Comparison of ENCODE assay signal across 16 cellular contexts in genomic region chr4:154489558-154490260, GRCh38. TPM values are rescaled to one million over a fixed set of nuclear protein-coding genes. Genes with fewer than 3 reads are reported as not detected.
A peak's percentile ranks its signal among the peaks of the same experiment; 100 is the strongest.
DNase-seq lines count a peak whose midpoint lies in the region; ATAC-seq and TF ChIP-seq lines count a peak whose summit lies in the region.
"Had no signal": no experiment of that assay in that cellular context is flagged by ENCODE, and none has a peak within 500 bp of the region (broad histone marks: within the 10 kb centered on the region; RNA-seq: fewer than 3 reads in every experiment).

No MANE protein-coding gene starts in this region.

- peak overlapping the region; percentile 92 for H2AFZ ChIP-seq in neural progenitor cell (replicated peaks)

- TF ChIP-seq CTCF in endodermal cell (conservative IDR thresholded peaks at IDR 0.05) (no peak), neural progenitor cell (IDR thresholded peaks at IDR 0.05) (no peak), type B pancreatic cell (conservative IDR thresholded peaks at IDR 0.05) (no peak), A673 (conservative IDR thresholded peaks at IDR 0.05; ENCODE audit: low read depth, low read length) (no peak)

- no peak overlapping the region for H3K27ac ChIP-seq in endodermal cell (ENCODE audit: low read depth, low read length)
- H3K27ac ChIP-seq in neural progenitor cell = no peak overlapping the region
- no peak overlapping the region for H3K27ac ChIP-seq in A673 (ENCODE audit: low read depth, low read length, poor library complexity, severe bottlenecking)
- H3K27ac ChIP-seq: A549, vagina had no signal

- CTCF ChIA-PET in A673 (lab: Charles Lee) = no interaction called here

- no peaks in the 10 kb centered on the region for H3K36me3 Mint-ChIP-seq in activated naive CD8-positive, alpha-beta T cell treated with anti-CD3 and anti-CD28 coated beads, Interleukin-2, amount 10 ng/mL, durations not matched to agents 7 days and 5 days
- no peaks in the 10 kb centered on the region for H3K36me3 Mint-ChIP-seq in activated naive CD8-positive, alpha-beta T cell treated with anti-CD3 and anti-CD28 coated beads for 36 hours
- H3K36me3 Mint-ChIP-seq in endodermal cell (ENCODE audit: low read depth) (no peaks in the 10 kb centered on the region), neural progenitor cell (no peaks in the 10 kb centered on the region), type B pancreatic cell (no peaks in the 10 kb centered on the region)
- H3K36me3 Mint-ChIP-seq: CD4-positive, CD25-positive, alpha-beta regulatory T cell had no signal

- no peak overlapping the region for H3K27ac Mint-ChIP-seq in activated naive CD8-positive, alpha-beta T cell treated with anti-CD3 and anti-CD28 coated beads, Interleukin-2, amount 10 ng/mL, durations not matched to agents 7 days and 5 days
- no peak overlapping the region for H3K27ac Mint-ChIP-seq in activated naive CD8-positive, alpha-beta T cell treated with anti-CD3 and anti-CD28 coated beads for 36 hours
- H3K27ac Mint-ChIP-seq in endodermal cell (no peak overlapping the region), neural progenitor cell (no peak overlapping the region), type B pancreatic cell (no peak overlapping the region)
- H3K27ac Mint-ChIP-seq: activated naive CD4-positive, alpha-beta T cell treated with anti-CD3 and anti-CD28 coated beads for 36 hours; CD4-positive, CD25-positive, alpha-beta regulatory T cell; T-helper 17 cell had no signal

- H3K27me3 ChIP-seq in endodermal cell (ENCODE audit: control insufficient read depth, insufficient read depth, low read length, poor library complexity, severe bottlenecking) = peaks cover 100% of the 10 kb centered on the region
- H3K27me3 ChIP-seq in neural progenitor cell = peaks cover 98% of the 10 kb centered on the region
- H3K27me3 ChIP-seq in A673 (replicated peaks; ENCODE audit: insufficient read depth, low read depth, low read length, poor library complexity) = peaks cover 50% of the 10 kb centered on the region
- H3K27me3 ChIP-seq: vagina had no signal

- peaks cover 70% of the 10 kb centered on the region for H3K27me3 Mint-ChIP-seq in activated naive CD8-positive, alpha-beta T cell treated with anti-CD3 and anti-CD28 coated beads, Interleukin-2, amount 10 ng/mL, durations not matched to agents 7 days and 5 days
- H3K27me3 Mint-ChIP-seq in activated naive CD8-positive, alpha-beta T cell treated with anti-CD3 and anti-CD28 coated beads for 36 hours = peaks cover 76% of the 10 kb centered on the region
- H3K27me3 Mint-ChIP-seq in endodermal cell (ENCODE audit: insufficient read depth) = peaks cover 13% of the 10 kb centered on the region
- H3K27me3 Mint-ChIP-seq in neural progenitor cell (ENCODE audit: insufficient read depth, low read depth) = peaks cover 39% of the 10 kb centered on the region
- H3K27me3 Mint-ChIP-seq in type B pancreatic cell = peaks cover 42% of the 10 kb centered on the region

- no peaks in the 10 kb centered on the region for H3K36me3 ChIP-seq in endodermal cell (ENCODE audit: control insufficient read depth, insufficient read depth, low read length)
- no peaks in the 10 kb centered on the region for H3K36me3 ChIP-seq in neural progenitor cell
- no peaks in the 10 kb centered on the region for H3K36me3 ChIP-seq in A673 (ENCODE audit: insufficient read depth, low read length, poor library complexity, severe bottlenecking)
- H3K36me3 ChIP-seq: vagina had no signal

- peaks cover 14% of the 10 kb centered on the region for H3F3A ChIP-seq in neural progenitor cell (ENCODE audit: low read depth)

- no TSS peak for BruUV-seq in A673 (replicated peaks; lab: Mats Ljungman, UMichigan)

- peak overlapping the region; percentile 97 for H3K4me2 ChIP-seq in neural progenitor cell
- H3K4me2 ChIP-seq: A549 had no signal

- H3K4me1 ChIP-seq in endodermal cell (ENCODE audit: control insufficient read depth, insufficient read depth, low read length) = no peaks in the 10 kb centered on the region
- H3K4me1 ChIP-seq in neural progenitor cell = peaks cover 3% of the 10 kb centered on the region
- peaks cover 8% of the 10 kb centered on the region for H3K4me1 ChIP-seq in A673 (ENCODE audit: insufficient read depth, low read length, poor library complexity, severe bottlenecking)
- H3K4me1 ChIP-seq: A549 had no signal

- H3K79me2 ChIP-seq in neural progenitor cell (ENCODE audit: low read depth) = no peaks in the 10 kb centered on the region

- H3K9ac ChIP-seq in endodermal cell (ENCODE audit: extremely low read depth, low read length, poor library complexity, severe bottlenecking) (no peak overlapping the region), neural progenitor cell (no peak overlapping the region)

- intact Hi-C loops in A673 (cut with micrococcal nuclease; ENCODE audit: unreplicated experiment) = no loop called here

- POLR2A ChIA-PET in activated naive CD8-positive, alpha-beta T cell treated with anti-CD3 and anti-CD28 coated beads, Interleukin-2, amount 10 ng/mL, durations not matched to agents 7 days and 5 days (lab: Charles Lee) = no interaction called here
- POLR2A ChIA-PET in A673 (lab: Charles Lee; ENCODE audit: low non-redundant PET) = no interaction called here

- H3K4me3 ChIP-seq in endodermal cell (ENCODE audit: low read length) (no peak overlapping the region), neural progenitor cell (peak overlapping the region; percentile 55), A673 (ENCODE audit: low read depth, low read length, poor library complexity, severe bottlenecking) (no peak overlapping the region)
- H3K4me3 ChIP-seq: A549 had no signal

- H3K9me3 Mint-ChIP-seq in activated naive CD8-positive, alpha-beta T cell treated with anti-CD3 and anti-CD28 coated beads, Interleukin-2, amount 10 ng/mL, durations not matched to agents 7 days and 5 days = no peaks in the 10 kb centered on the region
- H3K9me3 Mint-ChIP-seq in activated naive CD8-positive, alpha-beta T cell treated with anti-CD3 and anti-CD28 coated beads for 36 hours = no peaks in the 10 kb centered on the region
- peaks cover 4% of the 10 kb centered on the region for H3K9me3 Mint-ChIP-seq in endodermal cell
- peaks cover 4% of the 10 kb centered on the region for H3K9me3 Mint-ChIP-seq in neural progenitor cell
- no peaks in the 10 kb centered on the region for H3K9me3 Mint-ChIP-seq in type B pancreatic cell
- H3K9me3 Mint-ChIP-seq: activated naive CD4-positive, alpha-beta T cell treated with anti-CD3 and anti-CD28 coated beads for 36 hours had no signal

- H3K9me3 ChIP-seq in endodermal cell (ENCODE audit: control insufficient read depth, low read length) = no peaks in the 10 kb centered on the region
- H3K9me3 ChIP-seq in neural progenitor cell (ENCODE audit: low read depth) = no peaks in the 10 kb centered on the region
- no peaks in the 10 kb centered on the region for H3K9me3 ChIP-seq in A673 (ENCODE audit: low read depth, low read length, poor library complexity, severe bottlenecking)
- H3K9me3 ChIP-seq: A549, vagina had no signal

- DNase-seq in activated naive CD8-positive, alpha-beta T cell treated with anti-CD3 and anti-CD28 coated beads, Interleukin-2, amount 10 ng/mL, durations not matched to agents 7 days and 5 days = peak; percentile 23
- no peak for DNase-seq in activated naive CD8-positive, alpha-beta T cell treated with anti-CD3 and anti-CD28 coated beads for 36 hours
- peak; percentile 50 for DNase-seq in endodermal cell
- no peak for DNase-seq in neural progenitor cell (ENCODE audit: low spot score)
- no peak for DNase-seq in type B pancreatic cell (ENCODE audit: extremely low spot score, unreplicated experiment)
- no peak for DNase-seq in Kasumi-1 (lab: John Stamatoyannopoulos, UW)
- no peak for DNase-seq in AG20443 (ENCODE audit: low spot score)
- no peak for DNase-seq in A673 (ENCODE audit: low spot score)
- DNase-seq: activated CD4-positive, alpha-beta T cell treated with anti-CD3 and anti-CD28 coated beads, Interleukin-2, amount 50 U/mL, for 4 hours; activated naive CD4-positive, alpha-beta T cell treated with anti-CD3 and anti-CD28 coated beads for 36 hours; SHP77 treated with DMSO at 0.1 percent for 48 hours; stimulated activated CD4-positive, alpha-beta T cell treated with anti-CD3 and anti-CD28 coated beads, Interleukin-4, amount 100 ng/mL, for 1 hour; T-helper 17 cell had no signal

- peaks cover 12% of the 10 kb centered on the region for H3K4me1 Mint-ChIP-seq in activated naive CD8-positive, alpha-beta T cell treated with anti-CD3 and anti-CD28 coated beads, Interleukin-2, amount 10 ng/mL, durations not matched to agents 7 days and 5 days
- H3K4me1 Mint-ChIP-seq in activated naive CD8-positive, alpha-beta T cell treated with anti-CD3 and anti-CD28 coated beads for 36 hours = peaks cover 7% of the 10 kb centered on the region
- peaks cover 6% of the 10 kb centered on the region for H3K4me1 Mint-ChIP-seq in endodermal cell
- peaks cover 12% of the 10 kb centered on the region for H3K4me1 Mint-ChIP-seq in neural progenitor cell
- peaks cover 6% of the 10 kb centered on the region for H3K4me1 Mint-ChIP-seq in type B pancreatic cell (ENCODE audit: unreplicated experiment)

- no peak overlapping the region for H3K4me3 Mint-ChIP-seq in activated naive CD8-positive, alpha-beta T cell treated with anti-CD3 and anti-CD28 coated beads, Interleukin-2, amount 10 ng/mL, durations not matched to agents 7 days and 5 days
- no peak overlapping the region for H3K4me3 Mint-ChIP-seq in activated naive CD8-positive, alpha-beta T cell treated with anti-CD3 and anti-CD28 coated beads for 36 hours
- no peak overlapping the region for H3K4me3 Mint-ChIP-seq in endodermal cell
- H3K4me3 Mint-ChIP-seq in neural progenitor cell = peak overlapping the region; percentile 34
- peak overlapping the region; percentile 5 for H3K4me3 Mint-ChIP-seq in type B pancreatic cell

- no peaks in the 10 kb centered on the region for H4K20me1 ChIP-seq in neural progenitor cell (ENCODE audit: low read depth)

- no peak for ATAC-seq in activated naive CD8-positive, alpha-beta T cell treated with anti-CD3 and anti-CD28 coated beads, Interleukin-2, amount 10 ng/mL, durations not matched to agents 7 days and 5 days (ENCODE audit: low read depth)
- ATAC-seq: T-helper 17 cell had no signal

- WGBS in endodermal cell (ENCODE audit: insufficient coverage in 1 of 2, insufficient read length in 1 of 2), 2 experiments = 91 to 92% methylated on average over 26 to 59 of the region's 59 CpGs

RNA-seq across cellular contexts. Expression of gene DCHS2, which starts 1.9 kb away (rescaled TPM):
- total RNA-seq in activated naive CD8-positive, alpha-beta T cell treated with anti-CD3 and anti-CD28 coated beads, Interleukin-2, amount 10 ng/mL, durations not matched to agents 7 days and 5 days = under 1 TPM; 0.17 to 0.19 TPM
- not detected for total RNA-seq in activated naive CD8-positive, alpha-beta T cell treated with anti-CD3 and anti-CD28 coated beads for 36 hours
- total RNA-seq in endodermal cell (under 1 TPM; 0.13 to 0.24 TPM), neural progenitor cell (ENCODE audit: low replicate concordance) (0.43 and 0.71 TPM in 2 replicates), type B pancreatic cell (ENCODE audit: low replicate concordance) (0.76 and 1.8 TPM in 2 replicates), A673 (2021) (0.33 and 0.58 TPM in 2 replicates)
- polyA plus RNA-seq in endodermal cell (2013, experiment 1 of 2) = 1.4 TPM
- 1.0 TPM for polyA plus RNA-seq in endodermal cell (2013, experiment 2 of 2)
- total RNA-seq: activated naive CD4-positive, alpha-beta T cell treated with anti-CD3 and anti-CD28 coated beads for 36 hours; CD4-positive, CD25-positive, alpha-beta regulatory T cell had no signal
- polyA plus RNA-seq: CD4-positive, CD25-positive, alpha-beta regulatory T cell had no signal

Comparison
In these comparisons a context has a peak if more than half of its experiments do, and no peak if none do; other contexts are left out.
1. DNase-seq: peak in activated naive CD8-positive, alpha-beta T cell treated with anti-CD3 and anti-CD28 coated beads, Interleukin-2, amount 10 ng/mL, durations not matched to agents 7 days and 5 days (single experiment) and endodermal cell (single experiment); none in activated naive CD8-positive, alpha-beta T cell treated with anti-CD3 and anti-CD28 coated beads for 36 hours (single experiment), neural progenitor cell (single experiment), type B pancreatic cell (single experiment), Kasumi-1 (0 of 2), AG20443 (single experiment) and A673 (single experiment).
2. H3K4me3 Mint-ChIP-seq: peak in neural progenitor cell (single experiment) and type B pancreatic cell (single experiment); none in activated naive CD8-positive, alpha-beta T cell treated with anti-CD3 and anti-CD28 coated beads, Interleukin-2, amount 10 ng/mL, durations not matched to agents 7 days and 5 days (single experiment), activated naive CD8-positive, alpha-beta T cell treated with anti-CD3 and anti-CD28 coated beads for 36 hours (single experiment) and endodermal cell (single experiment).